Comparison of ENCODE assay signal across 8 cellular contexts in the genomic region with DNA sequence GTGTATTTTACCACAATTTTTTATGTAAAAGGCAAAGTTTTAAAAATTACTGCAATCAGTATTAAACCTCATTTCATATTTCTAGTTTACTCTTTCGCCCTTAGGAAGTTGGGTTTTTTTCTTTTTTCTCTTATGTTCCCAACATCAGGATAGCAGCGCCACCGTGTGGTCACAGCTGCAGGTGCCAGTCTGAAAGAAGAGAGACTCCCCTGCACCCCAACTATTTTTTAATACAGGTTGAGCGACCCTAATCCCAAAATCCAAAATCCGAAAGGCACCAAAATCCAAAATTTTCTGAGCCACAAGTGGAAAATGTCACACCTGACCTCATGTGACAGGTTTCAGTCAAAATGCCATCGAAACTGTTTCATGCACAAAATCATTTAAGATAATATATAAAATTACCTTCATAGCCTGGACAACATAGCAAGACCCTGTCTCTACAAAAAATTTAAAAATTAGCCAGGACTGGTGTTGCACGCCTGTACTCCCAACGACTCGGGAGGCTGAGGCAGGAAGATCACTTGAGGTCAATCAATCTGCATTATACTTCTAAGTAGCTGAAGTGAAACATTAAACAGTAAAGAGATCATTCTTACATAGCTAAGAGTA. TPM values are rescaled to one million over a fixed set of nuclear protein-coding genes. Genes with fewer than 3 reads are reported as not detected.
DNase-seq lines count a peak whose midpoint lies in the region; ATAC-seq and TF ChIP-seq lines count a peak whose summit lies in the region.

No MANE protein-coding gene starts in this region.

- in situ Hi-C loops in mammary epithelial cell (cut with MboI; ENCODE audit: low sequenced_read_pairs in 2 of 2), result loop anchor here (5.0 kb wide), 1 partner anchor 84 kb away; no protein-coding TSS in a partner anchor

- H3K36me3 ChIP-seq in WERI-Rb-1 (no peaks in the 10 kb centered on the region), mammary epithelial cell (ENCODE audit: insufficient read depth, low read length) (no peaks in the 10 kb centered on the region), kidney epithelial cell (ENCODE audit: control insufficient read depth, insufficient read depth, low read length) (no peaks in the 10 kb centered on the region)

- no peaks in the 10 kb centered on the region for H3K4me1 ChIP-seq in mammary epithelial cell (ENCODE audit: insufficient read depth, low read length)

- CTCF ChIA-PET in mammary epithelial cell (lab: Charles Lee; ENCODE audit: low non-redundant PET), result interaction anchor here (0.9 kb wide), 1 partner anchor 91 kb away, joined by 21 read pairs; no protein-coding TSS in a partner anchor

- no peaks in the 10 kb centered on the region for H3K79me2 ChIP-seq in mammary epithelial cell (ENCODE audit: insufficient read depth, low read length)

- H3K4me2 ChIP-seq in mammary epithelial cell (ENCODE audit: insufficient read depth, low read depth, low read length), result peak overlapping the region; percentile 54

- dilution Hi-C loops in mammary epithelial cell (cut with HindIII; ENCODE audit: low sequenced_read_pairs), result loop anchor here (5.0 kb wide), 1 partner anchor 99 kb away; a partner anchor contains a TSS

- ATAC-seq in HG03280 (IDR thresholded peaks at IDR 0.05; ENCODE audit: unreplicated experiment), result no peak

- TF ChIP-seq CTCF in GM12865 (IDR thresholded peaks at IDR 0.05; ENCODE audit: insufficient read depth, low read depth, low read length, missing control alignments) (peak; percentile 81), WERI-Rb-1 (IDR thresholded peaks at IDR 0.05; ENCODE audit: low read depth, low read length) (peak; percentile 64), mammary epithelial cell (conservative IDR thresholded peaks at IDR 0.05 in 1 of 2, IDR thresholded peaks at IDR 0.05 in 1 of 2; ENCODE audit: extremely low read depth in 1 of 2, insufficient read depth in 1 of 2, low read depth in 1 of 2, low read length in 2 of 2) (peak; percentile 90 to 93), kidney epithelial cell (IDR thresholded peaks at IDR 0.05; ENCODE audit: insufficient read depth, low read length, poor library complexity, severe bottlenecking) (peak; percentile 96)

- H4K20me1 ChIP-seq in mammary epithelial cell (ENCODE audit: insufficient read depth, low read length), result no peaks in the 10 kb centered on the region

- H3K9me3 ChIP-seq in WERI-Rb-1 (ENCODE audit: severe bottlenecking), result no peaks in the 10 kb centered on the region
- no peaks in the 10 kb centered on the region for H3K9me3 ChIP-seq in mammary epithelial cell (replicated peaks; ENCODE audit: insufficient read depth, low read length)

- no peak overlapping the region for H3K27ac ChIP-seq in WERI-Rb-1
- no peak overlapping the region for H3K27ac ChIP-seq in mammary epithelial cell (ENCODE audit: insufficient read depth, low read depth, low read length)

- H3K4me3 ChIP-seq in GM12865 (ENCODE audit: low read depth, low read length), result no peak overlapping the region
- no peak overlapping the region for H3K4me3 ChIP-seq in WERI-Rb-1 (ENCODE audit: low read depth, low read length)
- no peak overlapping the region for H3K4me3 ChIP-seq in mammary epithelial cell (replicated peaks in 1 of 3; ENCODE audit: insufficient read depth in 1 of 3, low read depth in 2 of 3, low read length in 3 of 3)
- H3K4me3 ChIP-seq in kidney epithelial cell (ENCODE audit: low read depth, low read length), result no peak overlapping the region

- DNase-seq in GM12865 (ENCODE audit: low read depth) (peak; percentile 84), NCI-H2029 treated with DMSO at 0.1 percent for 48 hours (lab: John Stamatoyannopoulos, UW) (peak; percentile 9), WERI-Rb-1 (peak; percentile 64), mammary epithelial cell (peak; percentile 36), kidney epithelial cell (ENCODE audit: low read depth) (peak; percentile 21), GM19240 (ENCODE audit: insufficient read length, low spot score) (no peak)
- DNase-seq in stimulated activated CD4-positive, alpha-beta T cell treated with anti-CD3 and anti-CD28 coated beads, Interleukin-2, amount 100 ng/mL, for 24 hours, result peak; percentile 86 to 87

- H3K9ac ChIP-seq in mammary epithelial cell (ENCODE audit: insufficient read depth, low read length), result no peak overlapping the region

- intact Hi-C loops in mammary epithelial cell (cut with micrococcal nuclease), result loop anchor here (1.0 to 2.0 kb wide), 5 partner anchors 40 to 226 kb away; no protein-coding TSS in a partner anchor

- WGBS in mammary epithelial cell (ENCODE audit: low coverage, missing lambda C conversion rate), result 15% methylated on average over 9 of the region's 9 CpGs

- no TSS peak for BruUV-seq in mammary epithelial cell (replicated peaks; lab: Mats Ljungman, UMichigan)

- no peak overlapping the region for H2AFZ ChIP-seq in mammary epithelial cell (ENCODE audit: low read depth, low read length)

- H3K27me3 ChIP-seq in WERI-Rb-1 (ENCODE audit: insufficient read depth, low read depth, severe bottlenecking) (no peaks in the 10 kb centered on the region), mammary epithelial cell (ENCODE audit: insufficient read depth, low read length) (no peaks in the 10 kb centered on the region), kidney epithelial cell (ENCODE audit: control insufficient read depth, insufficient read depth, low read length) (peaks cover 38% of the 10 kb centered on the region)

RNA-seq across cellular contexts. Expression of a gene that starts 21.8 kb away (rescaled TPM):
- total RNA-seq in mammary epithelial cell, result not detected
- polyA plus RNA-seq in mammary epithelial cell, result not detected
- polyA minus RNA-seq in mammary epithelial cell, result not detected
- total RNA-seq in kidney epithelial cell, result not detected in 2 replicates

RNA-seq across cellular contexts. Expression of a gene that starts 42.8 kb away (rescaled TPM):
- total RNA-seq in mammary epithelial cell (under 1 TPM; under 0.01 to 0.61 TPM), kidney epithelial cell (6.9 and 9.0 TPM in 2 replicates)
- polyA plus RNA-seq in mammary epithelial cell, result 0.25 TPM
- not detected for polyA minus RNA-seq in mammary epithelial cell

RNA-seq across cellular contexts. Expression of a gene that starts 56.3 kb away (rescaled TPM):
- total RNA-seq in mammary epithelial cell, result not detected
- not detected for polyA plus RNA-seq in mammary epithelial cell
- polyA minus RNA-seq in mammary epithelial cell, result not detected
- total RNA-seq in kidney epithelial cell, result not detected in 2 replicates
